In the genomic region with DNA sequence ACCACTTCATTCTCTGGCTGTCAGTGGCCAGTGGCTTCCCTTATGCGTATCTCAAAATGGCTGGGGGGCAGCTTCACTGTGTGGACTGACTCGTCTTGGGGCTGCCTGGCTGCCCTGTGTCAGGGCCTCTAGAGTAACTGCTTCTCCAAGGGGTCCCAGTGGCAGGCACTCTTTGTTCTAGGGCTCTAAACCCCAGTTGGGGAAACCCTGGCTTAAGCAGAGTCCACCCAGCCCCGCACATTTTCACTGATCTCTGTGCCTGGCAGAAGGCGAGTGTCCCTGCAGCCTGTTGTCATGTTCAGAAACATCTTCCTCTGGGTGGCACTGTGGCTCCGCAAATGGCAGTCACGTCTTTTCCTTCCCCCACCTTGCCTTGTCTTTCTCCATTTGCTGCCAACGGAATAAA, we compare ENCODE assay signal across 8 cellular contexts. TPM values are rescaled to one million over a fixed set of nuclear protein-coding genes. Genes with fewer than 3 reads are reported as not detected.
DNase-seq lines count a peak whose midpoint lies in the region; ATAC-seq and TF ChIP-seq lines count a peak whose summit lies in the region.

No MANE protein-coding gene starts in this region.

- peak overlapping the region; percentile 39 for H3K27ac Mint-ChIP-seq in activated CD4-positive, alpha-beta T cell treated with anti-CD3 and anti-CD28 coated beads, Interleukin-2, amount 10 ng/mL, durations not matched to agents 24 days and 14 days
- no peak overlapping the region for H3K27ac Mint-ChIP-seq in stimulated activated naive B cell treated with anti-CD40 and anti-IgM and Interleukin-4, amounts not matched to agents 10 μg/mL and 1 μg/mL and 100 μg/mL, for 72 hours

- H3K4me1 Mint-ChIP-seq in activated CD4-positive, alpha-beta T cell treated with anti-CD3 and anti-CD28 coated beads, Interleukin-2, amount 10 ng/mL, durations not matched to agents 24 days and 14 days: peaks cover 17% of the 10 kb centered on the region
- peaks cover 27 to 38% of the 10 kb centered on the region in 2 donors for H3K4me1 Mint-ChIP-seq in stimulated activated naive B cell treated with anti-CD40 and anti-IgM and Interleukin-4, amounts not matched to agents 10 μg/mL and 1 μg/mL and 100 μg/mL, for 72 hours

- H3K27me3 Mint-ChIP-seq in activated CD4-positive, alpha-beta T cell treated with anti-CD3 and anti-CD28 coated beads, Interleukin-2, amount 10 ng/mL, durations not matched to agents 24 days and 14 days: no peaks in the 10 kb centered on the region
- no peaks in the 10 kb centered on the region for H3K27me3 Mint-ChIP-seq in stimulated activated naive B cell treated with anti-CD40 and anti-IgM and Interleukin-4, amounts not matched to agents 10 μg/mL and 1 μg/mL and 100 μg/mL, for 72 hours

- H3K9me3 Mint-ChIP-seq in activated CD4-positive, alpha-beta T cell treated with anti-CD3 and anti-CD28 coated beads, Interleukin-2, amount 10 ng/mL, durations not matched to agents 24 days and 14 days: no peaks in the 10 kb centered on the region
- no peaks in the 10 kb centered on the region for H3K9me3 Mint-ChIP-seq in stimulated activated naive B cell treated with anti-CD40 and anti-IgM and Interleukin-4, amounts not matched to agents 10 μg/mL and 1 μg/mL and 100 μg/mL, for 72 hours

- TF ChIP-seq POLR2A in erythroblast (IDR thresholded peaks at IDR 0.05; ENCODE audit: low read length): no peak

- intact Hi-C loops in activated CD4-positive, alpha-beta T cell treated with anti-CD3 and anti-CD28 coated beads, Interleukin-2, amount 10 ng/mL, durations not matched to agents 24 days and 14 days (cut with micrococcal nuclease): loop anchor here (1.0 kb wide), 1 partner anchor 190 kb away; no protein-coding TSS in a partner anchor

- H3K4me3 Mint-ChIP-seq in activated CD4-positive, alpha-beta T cell treated with anti-CD3 and anti-CD28 coated beads, Interleukin-2, amount 10 ng/mL, durations not matched to agents 24 days and 14 days: no peak overlapping the region
- no peak overlapping the region for H3K4me3 Mint-ChIP-seq in stimulated activated naive B cell treated with anti-CD40 and anti-IgM and Interleukin-4, amounts not matched to agents 10 μg/mL and 1 μg/mL and 100 μg/mL, for 72 hours

- DNase-seq in activated CD4-positive, alpha-beta T cell treated with anti-CD3 and anti-CD28 coated beads, Interleukin-2, amount 10 ng/mL, durations not matched to agents 24 days and 14 days: peak; percentile 84
- no peak for DNase-seq in activated CD4-positive, alpha-beta T cell treated with anti-CD3 and anti-CD28 coated beads for 1 hour
- DNase-seq in NOMO-1 treated with dmso at 0.1 percent for 144 hours (lab: John Stamatoyannopoulos, UW; ENCODE audit: unreplicated experiment) (peak; percentile 38), erythroblast (lab: John Stamatoyannopoulos, UW) (peak; percentile 31 to 54), superior temporal gyrus (ENCODE audit: extremely low spot score) (peak; percentile 59), NCI-H526 treated with DMSO at 0.1 percent for 48 hours (lab: John Stamatoyannopoulos, UW) (no peak)
- no peak for DNase-seq in stimulated activated naive B cell treated with anti-CD40 and anti-IgM and Interleukin-4, amounts not matched to agents 10 μg/mL and 1 μg/mL and 100 μg/mL, for 72 hours

- ATAC-seq in GM19455 (IDR thresholded peaks at IDR 0.05; ENCODE audit: unreplicated experiment): no peak
- ATAC-seq in stimulated activated naive B cell treated with anti-CD40 and anti-IgM and Interleukin-4, amounts not matched to agents 10 μg/mL and 1 μg/mL and 100 μg/mL, for 72 hours (replicated peaks): no peak

- peaks cover 3% of the 10 kb centered on the region for H3K36me3 Mint-ChIP-seq in activated CD4-positive, alpha-beta T cell treated with anti-CD3 and anti-CD28 coated beads, Interleukin-2, amount 10 ng/mL, durations not matched to agents 24 days and 14 days (ENCODE audit: low read depth)
- H3K36me3 Mint-ChIP-seq in stimulated activated naive B cell treated with anti-CD40 and anti-IgM and Interleukin-4, amounts not matched to agents 10 μg/mL and 1 μg/mL and 100 μg/mL, for 72 hours: peaks cover 11 to 13% of the 10 kb centered on the region in 2 donors

RNA-seq across cellular contexts. Expression of gene NBDY, which starts 59.7 kb away (rescaled TPM):
- total RNA-seq in activated CD4-positive, alpha-beta T cell treated with anti-CD3 and anti-CD28 coated beads, Interleukin-2, amount 10 ng/mL, durations not matched to agents 24 days and 14 days: 29.8 and 29.9 TPM in 2 replicates

Comparison
In these comparisons a context has a peak if more than half of its experiments do, and no peak if none do; other contexts are left out.
1. DNase-seq: peak in activated CD4-positive, alpha-beta T cell treated with anti-CD3 and anti-CD28 coated beads, Interleukin-2, amount 10 ng/mL, durations not matched to agents 24 days and 14 days (single experiment), NOMO-1 treated with dmso at 0.1 percent for 144 hours (single experiment), erythroblast (2 of 2) and superior temporal gyrus (single experiment); none in activated CD4-positive, alpha-beta T cell treated with anti-CD3 and anti-CD28 coated beads for 1 hour (single experiment), stimulated activated naive B cell treated with anti-CD40 and anti-IgM and Interleukin-4, amounts not matched to agents 10 μg/mL and 1 μg/mL and 100 μg/mL, for 72 hours (single experiment) and NCI-H526 treated with DMSO at 0.1 percent for 48 hours (single experiment).